ENCODE assay signal across 8 cellular contexts in genomic region chr6:2634151-2634964, GRCh38.
DNase-seq lines count a peak whose midpoint lies in the region; TF ChIP-seq lines count a peak whose summit lies in the region.

No MANE protein-coding gene starts in this region.

- H3K9me3 ChIP-seq in vagina, result no peaks in the 10 kb centered on the region

- DNase-seq in Daoy (ENCODE audit: low read depth) (peak; percentile 92), HEK293T (ENCODE audit: extremely low spot score) (peak; percentile 90), NCI-H146 (lab: John Stamatoyannopoulos, UW) (peak; percentile 62), T-helper 22 cell (ENCODE audit: low read depth) (peak; percentile 41), astrocyte of the cerebellum (ENCODE audit: low read depth) (peak; percentile 70), hippocampal formation (lab: John Stamatoyannopoulos, UW) (peak; percentile 57 to 71), vagina (ENCODE audit: extremely low spot score in 2 of 2) (peak in 1 of 2 donors; percentile 85)

- intact Hi-C loops in vagina (cut with DNase I), result no loop called here

- H3K27me3 ChIP-seq in rectal smooth muscle tissue (ENCODE audit: control insufficient read depth, insufficient read depth, low read length) (no peaks in the 10 kb centered on the region), vagina (no peaks in the 10 kb centered on the region)

- POLR2A ChIA-PET in HEK293T (lab: Yijun Ruan, JAX), result interaction anchor here (0.6 to 1.6 kb wide), 5 partner anchors 30 to 1028 kb away, joined by 3 to 4 read pairs (median 3); no protein-coding TSS in a partner anchor

- CTCF ChIA-PET in HEK293T (lab: Yijun Ruan, JAX), result interaction anchor here (0.6 to 2.0 kb wide), 21 partner anchors 9 to 1038 kb away, joined by 3 to 19 read pairs (median 3); no protein-coding TSS in a partner anchor

- H3K27ac ChIP-seq in rectal smooth muscle tissue (ENCODE audit: low read depth, low read length) (no peak overlapping the region), vagina (peak overlapping the region; percentile 40)

- H3K9ac ChIP-seq in rectal smooth muscle tissue (ENCODE audit: low read length), result no peak overlapping the region

- peak overlapping the region; percentile 19 for H3K4me3 ChIP-seq in astrocyte of the cerebellum (ENCODE audit: low read depth, low read length)
- peak overlapping the region; percentile 58 for H3K4me3 ChIP-seq in rectal smooth muscle tissue (ENCODE audit: low read length)
- peak overlapping the region; percentile 45 to 51 for H3K4me3 ChIP-seq in vagina

- TF ChIP-seq POLR2A in vagina (IDR thresholded peaks at IDR 0.05), result no peak

- H3K36me3 ChIP-seq in rectal smooth muscle tissue (ENCODE audit: control insufficient read depth, insufficient read depth, low read length), result no peaks in the 10 kb centered on the region
- no peaks in the 10 kb centered on the region for H3K36me3 ChIP-seq in vagina

- TF ChIP-seq CTCF in astrocyte of the cerebellum (IDR thresholded peaks at IDR 0.05; ENCODE audit: low read depth, low read length, missing control alignments), result peak; percentile 97
- TF ChIP-seq CTCF in vagina (IDR thresholded peaks at IDR 0.05), result peak; percentile 88 to 99 (median 96)

- H3K4me1 ChIP-seq in rectal smooth muscle tissue (ENCODE audit: control insufficient read depth, insufficient read depth, low read length) (peaks cover 6% of the 10 kb centered on the region), vagina (peaks cover 12% of the 10 kb centered on the region)

- in situ Hi-C loops in astrocyte of the cerebellum (cut with HindIII; ENCODE audit: low sequenced_read_pairs), result loop anchor here (10.0 kb wide), 1 partner anchor 530 kb away; no protein-coding TSS in a partner anchor

TF ChIP-seq in HEK293T, 16 proteins besides CTCF, POLR2A, EP300 and RAD21:
- TF ChIP-seq FOXM1 (IDR thresholded peaks at IDR 0.05; ENCODE audit: borderline replicate concordance) (no peak; the same call in 1 of the 2 replicates), L3MBTL2 (conservative IDR thresholded peaks at IDR 0.05) (peak; percentile 78), SP1 (IDR thresholded peaks at IDR 0.05) (no peak)
- TF ChIP-seq, protein P1, sequence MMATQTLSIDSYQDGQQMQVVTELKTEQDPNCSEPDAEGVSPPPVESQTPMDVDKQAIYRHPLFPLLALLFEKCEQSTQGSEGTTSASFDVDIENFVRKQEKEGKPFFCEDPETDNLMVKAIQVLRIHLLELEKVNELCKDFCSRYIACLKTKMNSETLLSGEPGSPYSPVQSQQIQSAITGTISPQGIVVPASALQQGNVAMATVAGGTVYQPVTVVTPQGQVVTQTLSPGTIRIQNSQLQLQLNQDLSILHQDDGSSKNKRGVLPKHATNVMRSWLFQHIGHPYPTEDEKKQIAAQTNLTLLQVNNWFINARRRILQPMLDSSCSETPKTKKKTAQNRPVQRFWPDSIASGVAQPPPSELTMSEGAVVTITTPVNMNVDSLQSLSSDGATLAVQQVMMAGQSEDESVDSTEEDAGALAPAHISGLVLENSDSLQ (IDR thresholded peaks at IDR 0.05), result peak; percentile 70; the same call in 1 of the 2 replicates
